8 cellular contexts compared by ENCODE assay signal in genomic region chr7:2402687-2403013, GRCh38. TPM values are rescaled to one million over a fixed set of nuclear protein-coding genes. Genes with fewer than 3 reads are reported as not detected.
DNase-seq lines count a peak whose midpoint lies in the region; ATAC-seq and TF ChIP-seq lines count a peak whose summit lies in the region.

No MANE protein-coding gene starts in this region.

- H3K4me3 ChIP-seq in astrocyte of the cerebellum (ENCODE audit: low read depth, low read length) = peak overlapping the region; percentile 57
- peak overlapping the region; percentile 43 to 86 for H3K4me3 ChIP-seq in left lung
- peak overlapping the region; percentile 73 for H3K4me3 ChIP-seq in thymus (ENCODE audit: low read length)

- H3K27ac ChIP-seq in left lung (peak overlapping the region in 1 of 2 donors; percentile 16), thymus (ENCODE audit: low read depth) (no peak overlapping the region)

- peaks cover 17% of the 10 kb centered on the region for H3K36me3 Mint-ChIP-seq in activated CD8-positive, alpha-beta memory T cell treated with anti-CD3 and anti-CD28 coated beads, Interleukin-2, amount 10 ng/mL, durations not matched to agents 7 days and 5 days

- DNase-seq in activated CD8-positive, alpha-beta memory T cell treated with anti-CD3 and anti-CD28 coated beads, Interleukin-2, amount 10 ng/mL, durations not matched to agents 7 days and 5 days = no peak
- DNase-seq in activated CD8-positive, alpha-beta memory T cell treated with anti-CD3 and anti-CD28 coated beads, Interleukin-2, amount 50 U/mL, for 4 hours = no peak
- DNase-seq in astrocyte of the cerebellum (ENCODE audit: low read depth) = no peak
- peak in 1 of 2 donors; percentile 16 for DNase-seq in left lung
- no peak for DNase-seq in SIG-M5 treated with dmso at 0.1 percent for 504 hours (lab: John Stamatoyannopoulos, UW; ENCODE audit: unreplicated experiment)
- DNase-seq in NK-92 (lab: John Stamatoyannopoulos, UW; ENCODE audit: unreplicated experiment) = no peak
- DNase-seq in nucleus accumbens (lab: John Stamatoyannopoulos, UW) = no peak

- no peaks in the 10 kb centered on the region for H3K9me3 ChIP-seq in left lung
- no peaks in the 10 kb centered on the region for H3K9me3 ChIP-seq in thymus (ENCODE audit: control insufficient read depth)

- H3K4me1 Mint-ChIP-seq in activated CD8-positive, alpha-beta memory T cell treated with anti-CD3 and anti-CD28 coated beads, Interleukin-2, amount 10 ng/mL, durations not matched to agents 7 days and 5 days = peaks cover 55% of the 10 kb centered on the region

- intact Hi-C loops in left lung (cut with DNase I) = no loop called here

- in situ Hi-C loops in astrocyte of the cerebellum (cut with HindIII; ENCODE audit: low sequenced_read_pairs) = no loop called here

- H3K4me3 Mint-ChIP-seq in activated CD8-positive, alpha-beta memory T cell treated with anti-CD3 and anti-CD28 coated beads, Interleukin-2, amount 10 ng/mL, durations not matched to agents 7 days and 5 days = peak overlapping the region; percentile 86

- peak overlapping the region; percentile 75 for H3K27ac Mint-ChIP-seq in activated CD8-positive, alpha-beta memory T cell treated with anti-CD3 and anti-CD28 coated beads, Interleukin-2, amount 10 ng/mL, durations not matched to agents 7 days and 5 days

- H3K9me3 Mint-ChIP-seq in activated CD8-positive, alpha-beta memory T cell treated with anti-CD3 and anti-CD28 coated beads, Interleukin-2, amount 10 ng/mL, durations not matched to agents 7 days and 5 days (ENCODE audit: low read depth) = no peaks in the 10 kb centered on the region

- WGBS in thymus = 75% methylated on average over 6 of the region's 6 CpGs

- no peaks in the 10 kb centered on the region for H3K27me3 Mint-ChIP-seq in activated CD8-positive, alpha-beta memory T cell treated with anti-CD3 and anti-CD28 coated beads, Interleukin-2, amount 10 ng/mL, durations not matched to agents 7 days and 5 days

- H3K4me1 ChIP-seq in left lung = peaks cover 17 to 81% of the 10 kb centered on the region in 2 donors
- H3K4me1 ChIP-seq in thymus (ENCODE audit: control insufficient read depth, insufficient read depth, low read length) = peaks cover 26% of the 10 kb centered on the region

- no peaks in the 10 kb centered on the region for H3K27me3 ChIP-seq in left lung
- peaks cover 2% of the 10 kb centered on the region for H3K27me3 ChIP-seq in thymus (ENCODE audit: control insufficient read depth, insufficient read depth)

- no peak for ATAC-seq in activated CD8-positive, alpha-beta memory T cell treated with anti-CD3 and anti-CD28 coated beads, Interleukin-2, amount 10 ng/mL, durations not matched to agents 7 days and 5 days
- ATAC-seq in left lung = no peak

- CTCF ChIA-PET in activated CD8-positive, alpha-beta memory T cell treated with anti-CD3 and anti-CD28 coated beads, Interleukin-2, amount 10 ng/mL, durations not matched to agents 7 days and 5 days (lab: Charles Lee) = interaction anchor here (0.7 to 2.0 kb wide), 3 partner anchors 29 to 49 kb away, joined by 3 to 7 read pairs (median 6); no protein-coding TSS in a partner anchor

- TF ChIP-seq CTCF in astrocyte of the cerebellum (IDR thresholded peaks at IDR 0.05; ENCODE audit: low read depth, low read length, missing control alignments) = no peak
- no peak for TF ChIP-seq CTCF in left lung (IDR thresholded peaks at IDR 0.05)

- H3K36me3 ChIP-seq in left lung = no peaks in the 10 kb centered on the region
- peaks cover 3% of the 10 kb centered on the region for H3K36me3 ChIP-seq in thymus (ENCODE audit: control insufficient read depth, insufficient read depth)

RNA-seq across cellular contexts. Expression of gene CHST12, which starts 0.8 kb away (rescaled TPM):
- 100 to 1,000 TPM in 1 of 2 experiments, 10 to 100 TPM in 1; 70.8 to 103 TPM for total RNA-seq in activated CD8-positive, alpha-beta memory T cell treated with anti-CD3 and anti-CD28 coated beads, Interleukin-2, amount 10 ng/mL, durations not matched to agents 7 days and 5 days
- 10 to 100 TPM; 19.2 to 27.1 TPM for total RNA-seq in left lung
- 8.9 TPM for polyA plus RNA-seq in thymus

RNA-seq across cellular contexts. Expression of gene EIF3B, which starts 48.0 kb away (rescaled TPM):
- total RNA-seq in activated CD8-positive, alpha-beta memory T cell treated with anti-CD3 and anti-CD28 coated beads, Interleukin-2, amount 10 ng/mL, durations not matched to agents 7 days and 5 days = 100 to 1,000 TPM; 170 to 204 TPM
- total RNA-seq in left lung = 100 to 1,000 TPM in 1 of 2 donors, 10 to 100 TPM in 1; 91.4 to 131 TPM
- 86.0 TPM for polyA plus RNA-seq in thymus
